In the genomic region with DNA sequence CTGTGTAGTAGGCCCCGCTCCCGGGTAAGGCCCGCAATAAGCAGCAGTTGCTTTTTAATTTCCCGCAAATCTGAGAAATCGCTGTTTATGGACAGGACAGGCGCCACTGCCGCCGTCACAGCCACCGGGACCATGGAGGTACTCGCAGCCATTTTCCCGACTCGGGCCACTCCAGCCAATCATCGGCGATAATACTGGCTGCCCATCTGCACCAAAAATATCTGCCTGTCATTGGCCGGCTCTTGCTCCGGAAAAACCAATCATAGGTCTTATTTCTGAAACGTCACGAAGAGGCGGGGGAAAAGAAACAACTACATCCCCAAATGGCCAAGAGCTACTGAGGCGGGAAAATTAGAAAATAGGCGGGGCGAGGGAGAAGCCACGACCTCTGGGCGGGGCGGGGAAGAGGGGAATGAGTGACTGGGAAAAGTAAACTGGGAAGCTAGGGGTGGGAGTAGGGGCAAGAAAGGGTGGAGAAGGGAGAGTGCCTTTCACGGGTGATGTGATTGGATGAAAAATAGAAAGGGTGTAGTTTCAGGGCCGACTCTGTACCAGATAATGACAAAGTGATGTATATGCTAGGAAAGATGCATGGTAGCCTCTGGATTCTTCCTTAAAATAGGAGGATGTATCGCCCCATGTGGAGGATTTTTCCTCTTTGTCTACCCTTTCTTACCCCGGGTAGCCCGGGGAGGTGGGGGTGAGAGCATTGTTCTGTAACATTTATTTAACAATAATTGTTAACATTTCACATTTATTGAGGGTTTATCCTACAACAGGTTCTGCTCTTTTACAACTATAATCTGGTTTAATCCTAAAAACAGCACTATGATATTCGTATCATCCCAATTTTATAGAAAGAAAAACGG, we compare ENCODE assay signal across 8 cellular contexts. TPM values are rescaled to one million over a fixed set of nuclear protein-coding genes. Genes with fewer than 3 reads are reported as not detected.
DNase-seq lines count a peak whose midpoint lies in the region; ATAC-seq and TF ChIP-seq lines count a peak whose summit lies in the region.

A gene with protein sequence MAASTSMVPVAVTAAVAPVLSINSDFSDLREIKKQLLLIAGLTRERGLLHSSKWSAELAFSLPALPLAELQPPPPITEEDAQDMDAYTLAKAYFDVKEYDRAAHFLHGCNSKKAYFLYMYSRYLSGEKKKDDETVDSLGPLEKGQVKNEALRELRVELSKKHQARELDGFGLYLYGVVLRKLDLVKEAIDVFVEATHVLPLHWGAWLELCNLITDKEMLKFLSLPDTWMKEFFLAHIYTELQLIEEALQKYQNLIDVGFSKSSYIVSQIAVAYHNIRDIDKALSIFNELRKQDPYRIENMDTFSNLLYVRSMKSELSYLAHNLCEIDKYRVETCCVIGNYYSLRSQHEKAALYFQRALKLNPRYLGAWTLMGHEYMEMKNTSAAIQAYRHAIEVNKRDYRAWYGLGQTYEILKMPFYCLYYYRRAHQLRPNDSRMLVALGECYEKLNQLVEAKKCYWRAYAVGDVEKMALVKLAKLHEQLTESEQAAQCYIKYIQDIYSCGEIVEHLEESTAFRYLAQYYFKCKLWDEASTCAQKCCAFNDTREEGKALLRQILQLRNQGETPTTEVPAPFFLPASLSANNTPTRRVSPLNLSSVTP (minus strand): TSS at position 163 of the 869 bp plus-strand sequence. CDS start 11 bp downstream, at position 152.

- peak; percentile 98 for DNase-seq in NCI-H774 (lab: John Stamatoyannopoulos, UW)
- DNase-seq in activated CD4-positive, alpha-beta T cell treated with anti-CD3 and anti-CD28 coated beads, Interleukin-2, amount 50 U/mL, for 4 hours = peak; percentile 84 to 86
- DNase-seq in dermis blood vessel endothelial cell = peak; percentile 98
- peak; percentile 92 to 93 for DNase-seq in left lung
- DNase-seq in stimulated activated CD4-positive, alpha-beta T cell treated with anti-CD3 and anti-CD28 coated beads, Interleukin-2, amount 100 ng/mL, for 48 hours = peak; percentile 75 to 86

- peak within 1 kb of the TSS; percentile 74 for H3K27ac ChIP-seq in C4-2B
- H3K27ac ChIP-seq in left lung = peak within 1 kb of the TSS; percentile 45 to 69

- peaks cover 0 to 4% of the 10 kb centered on the region in 2 donors for H3K36me3 ChIP-seq in left lung

- H3K9me3 ChIP-seq in left lung = no peaks in the 10 kb centered on the region

- ATAC-seq in GM19395 (IDR thresholded peaks at IDR 0.05; ENCODE audit: unreplicated experiment) = peak; percentile 98
- peak; percentile 92 for ATAC-seq in HG03565 (IDR thresholded peaks at IDR 0.05; ENCODE audit: unreplicated experiment)
- ATAC-seq in left lung = peak; percentile 99

- TF ChIP-seq CTCF in C4-2B (conservative IDR thresholded peaks at IDR 0.05) = no peak
- no peak for TF ChIP-seq CTCF in left lung (IDR thresholded peaks at IDR 0.05)

- H3K27me3 ChIP-seq in left lung = no peaks in the 10 kb centered on the region

- H3K4me3 ChIP-seq in left lung = peak within 1 kb of the TSS; percentile 81 to 94

- intact Hi-C loops in left lung (cut with DNase I) = no loop called here

- H3K4me1 ChIP-seq in left lung = peaks cover 8 to 30% of the 10 kb centered on the region in 2 donors

RNA-seq across cellular contexts. Expression of the gene that starts here (rescaled TPM):
- 34.0 and 35.6 TPM in 2 replicates for total RNA-seq in dermis blood vessel endothelial cell
- 10 to 100 TPM; 18.8 to 27.1 TPM for total RNA-seq in left lung

Comparison
In these comparisons a context has a peak if more than half of its experiments do, and no peak if none do; other contexts are left out.
1. Peak in every context shown above with its lines: DNase-seq, ATAC-seq, H3K4me3 ChIP-seq and H3K27ac ChIP-seq.